7 cellular contexts compared by ENCODE assay signal in genomic region chr21:10428981-10429534, GRCh38.
A peak's percentile ranks its signal among the peaks of the same experiment; 100 is the strongest.
DNase-seq lines count a peak whose midpoint lies in the region; ATAC-seq, FAIRE-seq and TF ChIP-seq lines count a peak whose summit lies in the region.
"Not testable (repeated sequence)": the region's sequence is repeated elsewhere in the genome, so short reads cannot be mapped to it uniquely, and the experiment has no call there.

No MANE protein-coding gene starts in this region.

- intact Hi-C loops in K562 (cut with micrococcal nuclease); esophagus muscularis mucosa (cut with DNase I): not testable (repeated sequence)

- TF ChIP-seq EP300 in K562 (IDR thresholded peaks at IDR 0.05; ENCODE audit: low read length); esophagus muscularis mucosa (IDR thresholded peaks at IDR 0.05): not testable (repeated sequence)

- TF ChIP-seq CTCF in GM13977 (IDR thresholded peaks at IDR 0.05; ENCODE audit: extremely low read depth, insufficient read depth, missing control alignments); K562 (IDR thresholded peaks at IDR 0.05 in 2 of 3, conservative IDR thresholded peaks at IDR 0.05 in 1 of 3; ENCODE audit: insufficient read depth in 2 of 3, low read depth in 1 of 3, low read length in 3 of 3); esophagus muscularis mucosa (IDR thresholded peaks at IDR 0.05): not testable (repeated sequence)

- POLR2A ChIA-PET in K562 (lab: Yijun Ruan, JAX), result interaction anchor here (1.3 kb wide), 1 partner anchor 9 kb away, joined by 4 read pairs; no protein-coding TSS in a partner anchor

- not testable (repeated sequence) for FAIRE-seq in RCC 7860 (lab: Jason Lieb, UNC); K562 (lab: Jason Lieb, UNC)

- not testable (repeated sequence) for H3K9me1 ChIP-seq in K562 (ENCODE audit: control insufficient read depth, insufficient read depth, low read length)

- not testable (repeated sequence) for H3K9me3 ChIP-seq in K562 (replicated peaks; ENCODE audit: control insufficient read depth, insufficient read depth, low read depth, low read length)
- H3K9me3 ChIP-seq in esophagus muscularis mucosa, result peaks cover 0 to 17% (median 11%) of the 10 kb centered on the region in 4 donors

- not testable (repeated sequence) for TF ChIP-seq POLR2A in K562 (conservative IDR thresholded peaks at IDR 0.05); esophagus muscularis mucosa (IDR thresholded peaks at IDR 0.05; ENCODE audit: low read depth)

- not testable (repeated sequence) for H3K4me3 ChIP-seq in K562, esophagus muscularis mucosa

- H3K4me2 ChIP-seq in K562 (ENCODE audit: insufficient read depth, low read length), result not testable (repeated sequence)

- H3K36me3 ChIP-seq in K562 (ENCODE audit: control insufficient read depth, insufficient read depth, low read length); esophagus muscularis mucosa: not testable (repeated sequence)

- H3K27ac ChIP-seq in K562 (ENCODE audit: extremely low read depth, low read depth, low read length); esophagus muscularis mucosa (replicated peaks in 1 of 4): not testable (repeated sequence)

- not testable (repeated sequence) for H2AFZ ChIP-seq in K562 (ENCODE audit: low read depth, low read length)

- not testable (repeated sequence) for H3K4me1 ChIP-seq in K562 (replicated peaks in 1 of 2; ENCODE audit: control insufficient read depth in 2 of 2, insufficient read depth in 2 of 2, low read length in 2 of 2); esophagus muscularis mucosa

- 0% methylated on average over 1 of the region's 1 CpG for WGBS in K562 (ENCODE audit: insufficient coverage, low coverage, missing lambda C conversion rate)
- 15% methylated on average over 1 of the region's 1 CpG for WGBS in esophagus muscularis mucosa

- H3K9ac ChIP-seq in K562 (ENCODE audit: insufficient read depth in 1 of 2, low read depth in 2 of 2, low read length in 2 of 2), result not testable (repeated sequence)

- CTCF ChIA-PET in K562 (lab: Yijun Ruan, JAX; ENCODE audit: low intra/inter-chr PET ratio), result not testable (repeated sequence)

- BruUV-seq in K562 (replicated peaks; lab: Mats Ljungman, UMichigan), result not testable (repeated sequence)

- H3K27me3 ChIP-seq in K562 (ENCODE audit: control insufficient read depth in 2 of 2, insufficient read depth in 2 of 2, low read length in 2 of 2), result not testable (repeated sequence)
- peaks cover 0 to 13% (median 0%) of the 10 kb centered on the region in 4 donors for H3K27me3 ChIP-seq in esophagus muscularis mucosa

- in situ Hi-C loops in GM13977 (cut with MboI; ENCODE audit: low pct_unique_long_range_greater_than_20kb, low sequenced_read_pairs, unreplicated experiment); K562 (cut with MboI): not testable (repeated sequence)

- not testable (repeated sequence) for H4K20me1 ChIP-seq in K562 (replicated peaks; ENCODE audit: control insufficient read depth, insufficient read depth, low read length)

- peaks cover 74% of the 10 kb centered on the region for H3K79me2 ChIP-seq in K562 (ENCODE audit: control insufficient read depth, insufficient read depth, low read length)

- TF ChIP-seq RAD21 in K562 (CRISPR knock-in tag; conservative IDR thresholded peaks at IDR 0.05 in 1 of 2, IDR thresholded peaks at IDR 0.05 in 1 of 2), result not testable (repeated sequence)

- ATAC-seq in K562, result not testable (repeated sequence)

- DNase-seq in CD1c-positive myeloid dendritic cell (ENCODE audit: extremely low spot score), result peak; percentile 0
- DNase-seq in GM13977 (ENCODE audit: low spot score), result peak; percentile 27
- DNase-seq in RCC 7860 (ENCODE audit: low spot score), result peak; percentile 20
- peak in 3 of 4 experiments; percentile 21 to 31 (median 28) for DNase-seq in K562 (ENCODE audit: extremely low read depth in 1 of 4, low spot score in 3 of 4)
- DNase-seq in esophagus muscularis mucosa (ENCODE audit: extremely low spot score), result peak; percentile 92
- peak; percentile 45 for DNase-seq in medulla oblongata (ENCODE audit: extremely low spot score)
- DNase-seq in superior temporal gyrus (ENCODE audit: extremely low spot score), result peak; percentile 56

Comparison
In these comparisons a context has a peak if more than half of its experiments do, and no peak if none do; other contexts are left out.
1. DNase-seq: peak in every context shown above with its lines; median percentile 92 in esophagus muscularis mucosa; 56 in superior temporal gyrus; 45 in medulla oblongata; 28 in K562; 27 in GM13977; 20 in RCC 7860; 0 in CD1c-positive myeloid dendritic cell.